Comparison of ENCODE assay signal across 9 cellular contexts in genomic region chr6:36683656-36684446, GRCh38. TPM values are rescaled to one million over a fixed set of nuclear protein-coding genes. Genes with fewer than 3 reads are reported as not detected.
DNase-seq lines count a peak whose midpoint lies in the region; ATAC-seq, FAIRE-seq and TF ChIP-seq lines count a peak whose summit lies in the region.
"Had no signal": no experiment of that assay in that cellular context is flagged by ENCODE, and none has a peak within 500 bp of the region (broad histone marks: within the 10 kb centered on the region; RNA-seq: fewer than 3 reads in every experiment).

No MANE protein-coding gene starts in this region.

- DNase-seq in GM06990 (ENCODE audit: extremely low read depth, insufficient read length) (no peak), chondrocyte (ENCODE audit: low spot score) (no peak), pancreas (peak in 5 of 6 donors; percentile 60 to 81 (median 70)), UCSD-AML1 (lab: John Stamatoyannopoulos, UW; ENCODE audit: unreplicated experiment) (no peak), NCI-H82 (lab: John Stamatoyannopoulos, UW) (no peak), HuH-7 (ENCODE audit: low spot score) (no peak)
- DNase-seq: activated naive CD8-positive, alpha-beta T cell treated with anti-CD3 and anti-CD28 coated beads, Interleukin-2, amount 50 U/mL, for 24 hours; NCI-H1417 treated with DMSO at 0.1 percent for 48 hours had no signal

- no peaks in the 10 kb centered on the region for H3K9me3 ChIP-seq in pancreas

- H3K4me1 Mint-ChIP-seq in IgD-negative memory B cell (peaks cover 39 to 44% (median 40%) of the 10 kb centered on the region in 3 donors), chondrocyte (ENCODE audit: low read depth) (peaks cover 32% of the 10 kb centered on the region)

- peak in 2 of 4 donors; percentile 3 to 16 for ATAC-seq in pancreas
- ATAC-seq: activated naive CD8-positive, alpha-beta T cell treated with anti-CD3 and anti-CD28 coated beads, Interleukin-2, amount 50 U/mL, for 24 hours had no signal

- H3K27ac ChIP-seq in pancreas: peak overlapping the region; percentile 33 to 97 (median 77)

- H3K36me3 Mint-ChIP-seq in IgD-negative memory B cell (peaks cover 1% of the 10 kb centered on the region), chondrocyte (ENCODE audit: low read depth) (peaks cover 36% of the 10 kb centered on the region)

- H3K36me3 ChIP-seq in GM06990 (ENCODE audit: control insufficient read depth, insufficient read depth, low read length): peaks cover 56% of the 10 kb centered on the region
- H3K36me3 ChIP-seq in pancreas: peaks cover 7 to 42% (median 30%) of the 10 kb centered on the region in 3 donors

- H3K4me3 Mint-ChIP-seq in IgD-negative memory B cell: peak overlapping the region in 3 of 4 donors; percentile 50 to 92 (median 89)
- peak overlapping the region; percentile 45 for H3K4me3 Mint-ChIP-seq in chondrocyte (ENCODE audit: unreplicated experiment)

- H3K27me3 Mint-ChIP-seq in IgD-negative memory B cell (no peaks in the 10 kb centered on the region), chondrocyte (ENCODE audit: low read depth) (no peaks in the 10 kb centered on the region)

- no peak for TF ChIP-seq CTCF in GM06990 (IDR thresholded peaks at IDR 0.05; ENCODE audit: insufficient read depth, low read length, poor library complexity, severe bottlenecking)
- TF ChIP-seq CTCF in chondrocyte (IDR thresholded peaks at IDR 0.05): no peak
- no peak for TF ChIP-seq CTCF in pancreas (IDR thresholded peaks at IDR 0.05)

- H3K4me3 ChIP-seq in GM06990 (replicated peaks; ENCODE audit: low read depth, low read length) (peak overlapping the region; percentile 63), pancreas (peak overlapping the region in 2 of 4 donors; percentile 7 to 82)

- intact Hi-C loops in pancreas (cut with DNase I): loop anchor here in 2 of 3 donors (5.0 kb wide), 1 partner anchor 62 kb away; no protein-coding TSS in a partner anchor

- H3K27me3 ChIP-seq in GM06990 (replicated peaks; ENCODE audit: control insufficient read depth, insufficient read depth, low read length) (no peaks in the 10 kb centered on the region), pancreas (no peaks in the 10 kb centered on the region)

- peaks cover 5 to 25% (median 19%) of the 10 kb centered on the region in 3 donors for H3K4me1 ChIP-seq in pancreas

- WGBS in pancreas, 2 donors: 70 to 72% methylated on average over 29 of the region's 29 CpGs

- H3K27ac Mint-ChIP-seq in IgD-negative memory B cell (peak overlapping the region; percentile 99 to 100 (median 99)), chondrocyte (ENCODE audit: unreplicated experiment) (peak overlapping the region; percentile 77)

- H3K9me3 Mint-ChIP-seq in IgD-negative memory B cell: no peaks in the 10 kb centered on the region
- H3K9me3 Mint-ChIP-seq in chondrocyte (ENCODE audit: low read depth): no peaks in the 10 kb centered on the region
- H3K9me3 Mint-ChIP-seq: activated naive CD8-positive, alpha-beta T cell treated with anti-CD3 and anti-CD28 coated beads, Interleukin-2, amount 50 U/mL, for 24 hours had no signal

- FAIRE-seq in pancreas (lab: Jason Lieb, UNC): no peak

RNA-seq across cellular contexts. Expression of gene CDKN1A, which starts 5.3 kb away (rescaled TPM):
- polyA plus RNA-seq in IgD-negative memory B cell (81.1 TPM), pancreas (10 to 100 TPM; 22.3 to 42.2 TPM)
- total RNA-seq in chondrocyte (230 to 303 TPM (median 301 TPM) in 3 replicates), pancreas (100 to 1,000 TPM in 2 of 6 donors, 10 to 100 TPM in 4; 32.5 to 178 (median 53.2) TPM)

RNA-seq across cellular contexts. Expression of gene RAB44, which starts 13.8 kb away (rescaled TPM):
- polyA plus RNA-seq in IgD-negative memory B cell: not detected
- total RNA-seq in chondrocyte: not detected in 3 replicates
- under 1 TPM in 5 of 6 donors, not detected in 1; 0.04 to 0.09 (median 0.09) TPM for total RNA-seq in pancreas
- polyA plus RNA-seq in pancreas: under 1 TPM; 0.04 to 0.14 TPM

Comparison
In these comparisons a context has a peak if more than half of its experiments do, and no peak if none do; other contexts are left out.
1. DNase-seq: peak in pancreas (5 of 6); none in GM06990 (single experiment), chondrocyte (single experiment), UCSD-AML1 (single experiment), NCI-H82 (single experiment) and HuH-7 (single experiment).